Comparison of ENCODE assay signal across 8 cellular contexts in genomic region chr2:46187112-46187618, GRCh38.
A peak's percentile ranks its signal among the peaks of the same experiment; 100 is the strongest.
DNase-seq lines count a peak whose midpoint lies in the region; ATAC-seq and TF ChIP-seq lines count a peak whose summit lies in the region.

No MANE protein-coding gene starts in this region.

- peak in 1 of 2 donors; percentile 25 for ATAC-seq in CD4-positive, CD25-positive, alpha-beta regulatory T cell (ENCODE audit: low read depth in 2 of 2)
- ATAC-seq in GM19455 (IDR thresholded peaks at IDR 0.05; ENCODE audit: unreplicated experiment) (peak; percentile 71), HG03571 (IDR thresholded peaks at IDR 0.05; ENCODE audit: unreplicated experiment) (peak; percentile 55), lower lobe of right lung (peak; percentile 49 to 52), HG03280 (IDR thresholded peaks at IDR 0.05; ENCODE audit: unreplicated experiment) (no peak)

- no peak for TF ChIP-seq POLR2A in thyroid gland (IDR thresholded peaks at IDR 0.05)

- no peaks in the 10 kb centered on the region for H3K27me3 ChIP-seq in CD4-positive, CD25-positive, alpha-beta regulatory T cell (ENCODE audit: control insufficient read depth, insufficient read depth, low read length)
- H3K27me3 ChIP-seq in lower lobe of right lung (ENCODE audit: low read depth), result no peaks in the 10 kb centered on the region
- no peaks in the 10 kb centered on the region for H3K27me3 ChIP-seq in thyroid gland

- 56 to 69% methylated on average over 6 of the region's 6 CpGs for WGBS in thyroid gland, 2 donors

- H3K27ac Mint-ChIP-seq in CD4-positive, CD25-positive, alpha-beta regulatory T cell, result peak overlapping the region; percentile 78 to 89 (median 85)
- H3K27ac Mint-ChIP-seq in activated naive CD8-positive, alpha-beta T cell, result peak overlapping the region; percentile 72

- peaks cover 8% of the 10 kb centered on the region for H3K4me1 ChIP-seq in CD4-positive, CD25-positive, alpha-beta regulatory T cell (ENCODE audit: control insufficient read depth, insufficient read depth, low read length, poor library complexity, severe bottlenecking)
- H3K4me1 ChIP-seq in lower lobe of right lung, result peaks cover 37% of the 10 kb centered on the region
- peaks cover 3 to 11% of the 10 kb centered on the region in 2 donors for H3K4me1 ChIP-seq in thyroid gland

- peak in 2 of 3 donors; percentile 14 to 86 for DNase-seq in CD4-positive, CD25-positive, alpha-beta regulatory T cell
- no peak for DNase-seq in lower lobe of right lung
- no peak for DNase-seq in thyroid gland
- DNase-seq in NCI-H748 treated with DMSO at 0.1 percent for 48 hours (lab: John Stamatoyannopoulos, UW), result no peak

- no peaks in the 10 kb centered on the region for H3K36me3 ChIP-seq in CD4-positive, CD25-positive, alpha-beta regulatory T cell (ENCODE audit: control insufficient read depth, insufficient read depth, low read length)
- peaks cover 17% of the 10 kb centered on the region for H3K36me3 ChIP-seq in lower lobe of right lung
- H3K36me3 ChIP-seq in thyroid gland, result no peaks in the 10 kb centered on the region

- H3K27ac ChIP-seq in CD4-positive, CD25-positive, alpha-beta regulatory T cell (ENCODE audit: insufficient read depth, low read length, poor library complexity, severe bottlenecking), result no peak overlapping the region
- peak overlapping the region; percentile 80 for H3K27ac ChIP-seq in lower lobe of right lung
- H3K27ac ChIP-seq in thyroid gland, result peak overlapping the region in 2 of 3 donors; percentile 47 to 50

- no peak for TF ChIP-seq CTCF in lower lobe of right lung (IDR thresholded peaks at IDR 0.05)
- TF ChIP-seq CTCF in thyroid gland (IDR thresholded peaks at IDR 0.05), result no peak

- peaks cover 5 to 12% (median 7%) of the 10 kb centered on the region in 4 donors for H3K4me1 Mint-ChIP-seq in CD4-positive, CD25-positive, alpha-beta regulatory T cell
- H3K4me1 Mint-ChIP-seq in activated naive CD8-positive, alpha-beta T cell (ENCODE audit: low read depth), result peaks cover 12% of the 10 kb centered on the region

- no peaks in the 10 kb centered on the region for H3K27me3 Mint-ChIP-seq in CD4-positive, CD25-positive, alpha-beta regulatory T cell
- H3K27me3 Mint-ChIP-seq in activated naive CD8-positive, alpha-beta T cell, result no peaks in the 10 kb centered on the region

- intact Hi-C loops in lower lobe of right lung (cut with DNase I), result no loop called here
- intact Hi-C loops in thyroid gland (cut with DNase I), result no loop called here

- H3K4me3 Mint-ChIP-seq in CD4-positive, CD25-positive, alpha-beta regulatory T cell, result peak overlapping the region in 2 of 4 donors; percentile 66 to 74
- peak overlapping the region; percentile 56 for H3K4me3 Mint-ChIP-seq in activated naive CD8-positive, alpha-beta T cell

- H3K36me3 Mint-ChIP-seq in CD4-positive, CD25-positive, alpha-beta regulatory T cell, result peaks cover 12% of the 10 kb centered on the region
- peaks cover 7% of the 10 kb centered on the region for H3K36me3 Mint-ChIP-seq in activated naive CD8-positive, alpha-beta T cell

- no peaks in the 10 kb centered on the region for H3K9me3 Mint-ChIP-seq in CD4-positive, CD25-positive, alpha-beta regulatory T cell
- H3K9me3 Mint-ChIP-seq in activated naive CD8-positive, alpha-beta T cell (ENCODE audit: low read depth), result no peaks in the 10 kb centered on the region

- H3K4me3 ChIP-seq in CD4-positive, CD25-positive, alpha-beta regulatory T cell (ENCODE audit: low read depth, low read length), result peak overlapping the region; percentile 58
- H3K4me3 ChIP-seq in lower lobe of right lung, result peak overlapping the region; percentile 34
- H3K4me3 ChIP-seq in thyroid gland (replicated peaks in 1 of 3), result no peak overlapping the region

- no peaks in the 10 kb centered on the region for H3K9me3 ChIP-seq in CD4-positive, CD25-positive, alpha-beta regulatory T cell (ENCODE audit: control insufficient read depth in 2 of 2, low read length in 2 of 2)
- H3K9me3 ChIP-seq in lower lobe of right lung (no peaks in the 10 kb centered on the region), thyroid gland (no peaks in the 10 kb centered on the region)

Comparison
In these comparisons a context has a peak if more than half of its experiments do, and no peak if none do; other contexts are left out.
1. DNase-seq: peak in CD4-positive, CD25-positive, alpha-beta regulatory T cell (2 of 3); none in lower lobe of right lung (single experiment), thyroid gland (0 of 2) and NCI-H748 treated with DMSO at 0.1 percent for 48 hours (single experiment).
2. H3K4me3 ChIP-seq: peak in CD4-positive, CD25-positive, alpha-beta regulatory T cell (single experiment) and lower lobe of right lung (single experiment); none in thyroid gland (0 of 3).